ENCODE assay signal across 1 cellular context in genomic region chr13:30465541-30466357, GRCh38.
A peak's percentile ranks its signal among the peaks of the same experiment; 100 is the strongest.
TF ChIP-seq lines count a peak whose summit lies in the region.

TSS of gene HMGB1 (minus strand) at chr13:30465936. CDS start at chr13:30463680, 2,256 bp downstream.

TF ChIP-seq in HEK293, 187 proteins besides CTCF, POLR2A, EP300 and RAD21 (continued from another document and continues in another):
- peak; percentile 82 for TF ChIP-seq ZBTB8A (tag by site-specific recombination; IDR thresholded peaks at IDR 0.05)
- no peak for TF ChIP-seq ZNF248 (tag by site-specific recombination; IDR thresholded peaks at IDR 0.05)
- no peak for TF ChIP-seq OVOL3 (tag by site-specific recombination; IDR thresholded peaks at IDR 0.05)
- no peak for TF ChIP-seq BCL6B (tag by site-specific recombination; IDR thresholded peaks at IDR 0.05)
- no peak for TF ChIP-seq MEIS1 (CRISPR knock-in tag; IDR thresholded peaks at IDR 0.05; ENCODE audit: borderline replicate concordance)
- no peak for TF ChIP-seq ZNF132 (tag by site-specific recombination; IDR thresholded peaks at IDR 0.05; ENCODE audit: borderline replicate concordance)
- 0 out of 2 replicates have a peak, but pooled peaks have one; percentile 40 for TF ChIP-seq SP7 (tag by site-specific recombination; IDR thresholded peaks at IDR 0.05)
- no peak for TF ChIP-seq BCL11A (tag by site-specific recombination; IDR thresholded peaks at IDR 0.05; ENCODE audit: low read depth)
- TF ChIP-seq ZNF792 (tag by site-specific recombination; IDR thresholded peaks at IDR 0.05), result no peak
- TF ChIP-seq ZNF394 (tag by site-specific recombination; IDR thresholded peaks at IDR 0.05; ENCODE audit: borderline replicate concordance), result peak; percentile 31; the same call in 1 of the 2 replicates
- no peak for TF ChIP-seq BCL11B (tag by site-specific recombination; IDR thresholded peaks at IDR 0.05; ENCODE audit: low read depth)
- TF ChIP-seq ZNF629 (tag by site-specific recombination; IDR thresholded peaks at IDR 0.05), result peak; percentile 89
- no peak for TF ChIP-seq ZNF391 (tag by site-specific recombination; IDR thresholded peaks at IDR 0.05; ENCODE audit: borderline replicate concordance, low read depth)
- TF ChIP-seq ZBTB20 (tag by site-specific recombination; IDR thresholded peaks at IDR 0.05), result peak; percentile 57; the same call in 1 of the 2 replicates
- TF ChIP-seq ZSCAN4 (tag by site-specific recombination; IDR thresholded peaks at IDR 0.05), result peak; percentile 61; the same call in 1 of the 2 replicates
- no peak for TF ChIP-seq ZNF791 (tag by site-specific recombination; IDR thresholded peaks at IDR 0.05)
- no peak for TF ChIP-seq FEZF1 (tag by site-specific recombination; IDR thresholded peaks at IDR 0.05)
- TF ChIP-seq ZNF701 (tag by site-specific recombination; IDR thresholded peaks at IDR 0.05), result no peak
- no peak for TF ChIP-seq ZNF510 (tag by site-specific recombination; IDR thresholded peaks at IDR 0.05; ENCODE audit: insufficient replicate concordance)
- peak; percentile 40; the same call in 1 of the 2 replicates for TF ChIP-seq ZNF2 (tag by site-specific recombination; IDR thresholded peaks at IDR 0.05)
- TF ChIP-seq ZBTB21 (tag by site-specific recombination; IDR thresholded peaks at IDR 0.05), result peak; percentile 70; the same call in 1 of the 2 replicates
- TF ChIP-seq ZSCAN30 (tag by site-specific recombination; IDR thresholded peaks at IDR 0.05), result peak; percentile 74
- peak; percentile 59; the same call in 1 of the 2 replicates for TF ChIP-seq ZNF341 (tag by site-specific recombination; IDR thresholded peaks at IDR 0.05; ENCODE audit: low read depth)
- no peak for TF ChIP-seq KLF7 (tag by site-specific recombination; IDR thresholded peaks at IDR 0.05; ENCODE audit: borderline replicate concordance)
- no peak for TF ChIP-seq GLIS1 (tag by site-specific recombination; IDR thresholded peaks at IDR 0.05)
- peak; percentile 90 for TF ChIP-seq SP2 (tag by site-specific recombination; IDR thresholded peaks at IDR 0.05)
- TF ChIP-seq ZNF548 (tag by site-specific recombination; IDR thresholded peaks at IDR 0.05), result no peak
- TF ChIP-seq ZNF280C (tag by site-specific recombination; IDR thresholded peaks at IDR 0.05), result no peak
- TF ChIP-seq ZNF266 (tag by site-specific recombination; IDR thresholded peaks at IDR 0.05; ENCODE audit: low read depth), result no peak
- no peak for TF ChIP-seq ELK4 (IDR thresholded peaks at IDR 0.05; ENCODE audit: borderline replicate concordance, low read depth, low read length)
- TF ChIP-seq ZBTB1 (tag by site-specific recombination; IDR thresholded peaks at IDR 0.05), result no peak
- TF ChIP-seq MZF1 (tag by site-specific recombination; IDR thresholded peaks at IDR 0.05; ENCODE audit: borderline replicate concordance), result no peak
- TF ChIP-seq SCRT2 (tag by site-specific recombination; IDR thresholded peaks at IDR 0.05), result peak; percentile 87
- no peak for TF ChIP-seq ZNF362 (tag by site-specific recombination; IDR thresholded peaks at IDR 0.05)
- no peak for TF ChIP-seq ZNF416 (tag by site-specific recombination; IDR thresholded peaks at IDR 0.05)
- no peak for TF ChIP-seq ZNF785 (tag by site-specific recombination; IDR thresholded peaks at IDR 0.05)
- peak; percentile 30 for TF ChIP-seq ZBTB26 (tag by site-specific recombination; optimal IDR thresholded peaks at IDR 0.05)
- TF ChIP-seq ZNF211 (tag by site-specific recombination; IDR thresholded peaks at IDR 0.05; ENCODE audit: low read depth), result no peak
- TF ChIP-seq ZNF561 (tag by site-specific recombination; IDR thresholded peaks at IDR 0.05; ENCODE audit: borderline replicate concordance), result no peak
- TF ChIP-seq PRDM1 (tag by site-specific recombination; IDR thresholded peaks at IDR 0.05), result 0 out of 2 replicates have a peak, but pooled peaks have one; percentile 29
- no peak for TF ChIP-seq ZNF324 (tag by site-specific recombination; IDR thresholded peaks at IDR 0.05)
- no peak for TF ChIP-seq GLI2 (tag by site-specific recombination; IDR thresholded peaks at IDR 0.05; ENCODE audit: borderline replicate concordance, low read depth)
- TF ChIP-seq GFI1B (tag by site-specific recombination; IDR thresholded peaks at IDR 0.05), result no peak
- no peak for TF ChIP-seq ZNF169 (tag by site-specific recombination; IDR thresholded peaks at IDR 0.05)
- TF ChIP-seq ZNF555 (tag by site-specific recombination; conservative IDR thresholded peaks at IDR 0.05), result no peak
- no peak for TF ChIP-seq ZNF658 (tag by site-specific recombination; IDR thresholded peaks at IDR 0.05)
- no peak for TF ChIP-seq KLF9 (tag by site-specific recombination; IDR thresholded peaks at IDR 0.05; ENCODE audit: low read depth)
- TF ChIP-seq ATF2 (tag by site-specific recombination; IDR thresholded peaks at IDR 0.05; ENCODE audit: low read depth), result peak; percentile 70
- TF ChIP-seq ZNF350 (tag by site-specific recombination; IDR thresholded peaks at IDR 0.05), result no peak
- TF ChIP-seq ZBTB17 (tag by site-specific recombination; IDR thresholded peaks at IDR 0.05), result no peak
- TF ChIP-seq WT1 (tag by site-specific recombination; IDR thresholded peaks at IDR 0.05), result no peak
- TF ChIP-seq ZNF366 (tag by site-specific recombination; conservative IDR thresholded peaks at IDR 0.05), result peak; percentile 67
- TF ChIP-seq ZNF660 (tag by site-specific recombination; IDR thresholded peaks at IDR 0.05), result peak; percentile 54; the same call in 1 of the 2 replicates
- no peak for TF ChIP-seq ZNF148 (tag by site-specific recombination; IDR thresholded peaks at IDR 0.05; ENCODE audit: borderline replicate concordance)
- TF ChIP-seq ZEB2 (tag by site-specific recombination; IDR thresholded peaks at IDR 0.05), result peak; percentile 61
- no peak for TF ChIP-seq ZNF521 (tag by site-specific recombination; IDR thresholded peaks at IDR 0.05)
- TF ChIP-seq ZNF335 (tag by site-specific recombination; conservative IDR thresholded peaks at IDR 0.05), result peak; percentile 86
- TF ChIP-seq HOXC10 (CRISPR knock-in tag; IDR thresholded peaks at IDR 0.05), result no peak
- 0 out of 2 replicates have a peak, but pooled peaks have one; percentile 12 for TF ChIP-seq ZFHX2 (tag by site-specific recombination; conservative IDR thresholded peaks at IDR 0.05)
- TF ChIP-seq ZNF488 (tag by site-specific recombination; IDR thresholded peaks at IDR 0.05), result no peak
- TF ChIP-seq ZNF426 (tag by site-specific recombination; IDR thresholded peaks at IDR 0.05), result no peak
- no peak for TF ChIP-seq ZNF140 (tag by site-specific recombination; IDR thresholded peaks at IDR 0.05)
- no peak for TF ChIP-seq ZNF274 (IDR thresholded peaks at IDR 0.05; ENCODE audit: low read length)
- TF ChIP-seq ZNF274 (tag by site-specific recombination; IDR thresholded peaks at IDR 0.05; ENCODE audit: borderline replicate concordance), result no peak
- TF ChIP-seq ZNF830 (tag by site-specific recombination; IDR thresholded peaks at IDR 0.05; ENCODE audit: low read depth), result no peak
